Comparison of ENCODE assay signal across 28 cellular contexts in genomic region chr18:22191346-22191710, GRCh38. TPM values are rescaled to one million over a fixed set of nuclear protein-coding genes. Genes with fewer than 3 reads are reported as not detected.
A peak's percentile ranks its signal among the peaks of the same experiment; 100 is the strongest.
DNase-seq lines count a peak whose midpoint lies in the region; ATAC-seq, FAIRE-seq and TF ChIP-seq lines count a peak whose summit lies in the region.
"Had no signal": no experiment of that assay in that cellular context is flagged by ENCODE, and none has a peak within 500 bp of the region (broad histone marks: within the 10 kb centered on the region; RNA-seq: fewer than 3 reads in every experiment).

No MANE protein-coding gene starts in this region.

- FAIRE-seq in pancreas (lab: Jason Lieb, UNC), result no peak
- FAIRE-seq: A204.1, G401.6 had no signal

- no peak for DNase-seq in left ventricle myocardium inferior
- no peak for DNase-seq in left cardiac atrium
- peak; percentile 49 for DNase-seq in fibroblast of mammary gland (ENCODE audit: low read depth)
- DNase-seq in pancreas, result no peak
- DNase-seq in sciatic nerve (ENCODE audit: low spot score), result no peak
- DNase-seq in activated CD4-positive, alpha-beta T cell treated with anti-CD3 and anti-CD28 coated beads for 48 hours, result no peak
- DNase-seq in NCI-H524 treated with DMSO at 0.1 percent for 48 hours (lab: John Stamatoyannopoulos, UW), result no peak
- DNase-seq in cerebellar nuclear complex (lab: John Stamatoyannopoulos, UW), result no peak
- DNase-seq: activated CD4-positive, alpha-beta T cell treated with anti-CD3 and anti-CD28 coated beads, Interleukin-2, amount 10 ng/mL, durations not matched to agents 24 days and 14 days; CD8-positive, alpha-beta T cell; effector CD4-positive, alpha-beta T cell; esophagus squamous epithelium; naive thymus-derived CD8-positive, alpha-beta T cell; NCI-H1105; NCI-H1930; NCI-H2227 treated with DMSO at 0.1 percent for 48 hours; NCI-H774; right lobe of liver; stimulated activated CD4-positive, alpha-beta T cell treated with anti-CD3 and anti-CD28 coated beads, Interleukin-15, amount 100 ng/mL, for 24 hours; stimulated activated naive CD8-positive, alpha-beta T cell treated with anti-CD3 and anti-CD28 coated beads, Interleukin-15, Interleukin-2, amounts not matched to agents 100 U/mL and 50 U/mL, for 24 hours had no signal

- intact Hi-C loops in left ventricle myocardium inferior (cut with micrococcal nuclease), result no loop called here
- intact Hi-C loops in left cardiac atrium (cut with DNase I), result loop anchor here in 1 of 2 donors (5.0 kb wide), 1 partner anchor 156 kb away; no protein-coding TSS in a partner anchor
- intact Hi-C loops in pancreas (cut with DNase I), result no loop called here
- intact Hi-C loops in sciatic nerve (cut with DNase I), result no loop called here

- H3K4me3 ChIP-seq in left ventricle myocardium inferior (peak overlapping the region; percentile 49), fibroblast of mammary gland (ENCODE audit: control insufficient read depth, low read depth, low read length) (no peak overlapping the region), pancreas (no peak overlapping the region)
- H3K4me3 ChIP-seq: esophagus squamous epithelium, ovary, right lobe of liver had no signal

- TF ChIP-seq CTCF in left ventricle myocardium inferior (IDR thresholded peaks at IDR 0.05; ENCODE audit: borderline replicate concordance) (no peak), fibroblast of mammary gland (conservative IDR thresholded peaks at IDR 0.05; ENCODE audit: control insufficient read depth, insufficient read depth, low read depth, low read length) (no peak), pancreas (IDR thresholded peaks at IDR 0.05) (no peak)

- H3K27ac ChIP-seq in left ventricle myocardium inferior (replicated peaks) (peak overlapping the region; percentile 100), pancreas (peak overlapping the region in 3 of 4 donors; percentile 5 to 80 (median 80))
- H3K27ac ChIP-seq: RWPE1, VCaP had no signal

- H3K4me1 ChIP-seq in left ventricle myocardium inferior (peaks cover 100% of the 10 kb centered on the region), pancreas (peaks cover 57 to 71% (median 65%) of the 10 kb centered on the region in 3 donors)

- H3K36me3 ChIP-seq in left ventricle myocardium inferior (peaks cover 11% of the 10 kb centered on the region), pancreas (peaks cover 0 to 10% (median 6%) of the 10 kb centered on the region in 3 donors)
- H3K36me3 ChIP-seq: esophagus squamous epithelium, ovary had no signal

- 34 to 41% methylated on average over 5 of the region's 5 CpGs for WGBS in pancreas, 2 donors

- H3K9me3 ChIP-seq in left ventricle myocardium inferior (replicated peaks) (no peaks in the 10 kb centered on the region), pancreas (no peaks in the 10 kb centered on the region)
- H3K9me3 ChIP-seq: esophagus squamous epithelium, ovary, right lobe of liver had no signal

- ATAC-seq in left cardiac atrium (no peak), pancreas (no peak), sciatic nerve (no peak)
- ATAC-seq: CD8-positive, alpha-beta T cell; naive thymus-derived CD8-positive, alpha-beta T cell; SK-N-SH treated with all-trans-retinoic acid at 6 μM for 48 hours; stimulated activated naive CD8-positive, alpha-beta T cell treated with anti-CD3 and anti-CD28 coated beads, Interleukin-15, Interleukin-2, amounts not matched to agents 100 U/mL and 50 U/mL, for 24 hours had no signal

- H3K27me3 ChIP-seq in left ventricle myocardium inferior (ENCODE audit: low read depth), result no peaks in the 10 kb centered on the region
- H3K27me3 ChIP-seq in pancreas, result no peaks in the 10 kb centered on the region
- H3K27me3 ChIP-seq: ovary, right lobe of liver had no signal

RNA-seq across cellular contexts. Expression of gene GATA6, which starts 21.9 kb away (rescaled TPM):
- total RNA-seq in left ventricle myocardium inferior, result 60.9 TPM
- 10 to 100 TPM; 43.9 to 59.6 TPM for total RNA-seq in left cardiac atrium
- total RNA-seq in pancreas, result 10 to 100 TPM; 18.8 to 36.4 (median 24.9) TPM
- polyA plus RNA-seq in pancreas, result 10 to 100 TPM; 15.4 to 20.1 TPM
- total RNA-seq in sciatic nerve, result 5.3 TPM
- total RNA-seq: activated CD4-positive, alpha-beta T cell treated with anti-CD3 and anti-CD28 coated beads, Interleukin-2, amount 10 ng/mL, durations not matched to agents 24 days and 14 days; T-helper 2 cell treated with Interferon-gamma antibody and Interleukin-4, amounts not matched to agents 100 ng/mL and 5 ng/mL, for 36 hours had no signal
- polyA plus RNA-seq: IgD-negative memory B cell had no signal
